Comparison of ENCODE assay signal across 12 cellular contexts in the genomic region with DNA sequence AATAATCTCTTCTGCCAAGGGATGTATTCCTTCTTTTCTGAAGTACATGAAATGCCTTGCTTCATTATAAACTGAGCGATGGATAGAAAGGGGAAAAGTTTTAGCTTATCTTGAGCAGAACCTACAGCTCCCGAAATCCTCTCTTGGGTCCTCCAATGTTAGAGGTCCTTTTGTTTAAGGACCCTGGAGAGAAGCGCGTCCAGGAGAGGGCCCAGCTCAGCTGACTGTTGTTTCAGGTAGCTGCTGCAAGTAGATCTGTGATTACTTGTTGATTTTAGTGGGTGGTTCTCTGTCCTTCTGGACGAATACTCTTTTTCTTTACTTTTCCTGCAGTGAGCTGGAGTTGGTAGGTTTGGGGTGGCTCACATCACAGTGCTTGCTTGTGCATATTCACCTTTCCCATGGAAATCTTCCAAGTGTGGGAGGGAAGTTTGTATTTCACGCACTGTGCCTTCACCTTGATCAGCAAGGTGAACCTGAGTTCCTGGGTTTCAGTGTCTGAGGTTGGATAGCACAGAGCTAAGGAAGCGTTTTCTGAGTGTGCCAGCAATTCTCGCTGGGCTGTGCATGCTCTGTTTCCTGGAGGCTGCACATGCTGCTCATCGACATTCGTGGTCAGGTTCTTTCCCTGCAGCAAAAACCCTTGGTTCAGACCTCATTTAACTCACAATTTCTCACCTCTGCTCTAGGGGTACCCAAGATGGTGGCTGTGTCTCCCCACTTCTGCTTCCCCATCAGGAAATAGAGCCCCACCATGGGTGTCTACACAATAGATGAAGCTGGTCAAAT.
A peak's percentile ranks its signal among the peaks of the same experiment; 100 is the strongest.
DNase-seq lines count a peak whose midpoint lies in the region; ATAC-seq and TF ChIP-seq lines count a peak whose summit lies in the region.
"Had no signal": no experiment of that assay in that cellular context is flagged by ENCODE, and none has a peak within 500 bp of the region (broad histone marks: within the 10 kb centered on the region; RNA-seq: fewer than 3 reads in every experiment).

No MANE protein-coding gene starts in this region.

- BruUV-seq in A673 (replicated peaks; lab: Mats Ljungman, UMichigan) = no TSS peak

- no peak overlapping the region for H3K27ac ChIP-seq in CD8-positive, alpha-beta T cell (ENCODE audit: low read depth, low read length)
- H3K27ac ChIP-seq in SK-N-MC = peak overlapping the region; percentile 45; the same call in 1 of the 2 replicates
- H3K27ac ChIP-seq in A673 (ENCODE audit: low read depth, low read length, poor library complexity, severe bottlenecking) = no peak overlapping the region
- H3K27ac ChIP-seq: upper lobe of right lung had no signal

- H3K9me3 ChIP-seq in CD8-positive, alpha-beta T cell (ENCODE audit: low read length) = peaks cover 9% of the 10 kb centered on the region
- H3K9me3 ChIP-seq in SK-N-MC (ENCODE audit: low read depth, low read length) (peaks cover 10% of the 10 kb centered on the region; the same call in 1 of the 2 replicates), A673 (ENCODE audit: low read depth, low read length, poor library complexity, severe bottlenecking) (peaks cover 11% of the 10 kb centered on the region)

- H3K36me3 Mint-ChIP-seq in CD8-positive, alpha-beta T cell = peaks cover 25% of the 10 kb centered on the region
- peaks cover 25% of the 10 kb centered on the region for H3K36me3 Mint-ChIP-seq in memory B cell

- intact Hi-C loops in CD8-positive, alpha-beta T cell (cut with DNase I, micrococcal nuclease) = no loop called here
- intact Hi-C loops in A673 (cut with micrococcal nuclease; ENCODE audit: unreplicated experiment) = no loop called here

- H3K27me3 Mint-ChIP-seq in CD8-positive, alpha-beta T cell (ENCODE audit: low read depth) = no peaks in the 10 kb centered on the region
- no peaks in the 10 kb centered on the region for H3K27me3 Mint-ChIP-seq in memory B cell

- H3K27me3 ChIP-seq in CD8-positive, alpha-beta T cell (ENCODE audit: insufficient read depth, low read length) = no peaks in the 10 kb centered on the region
- no peaks in the 10 kb centered on the region for H3K27me3 ChIP-seq in A673 (replicated peaks; ENCODE audit: insufficient read depth, low read depth, low read length, poor library complexity)
- H3K27me3 ChIP-seq: upper lobe of right lung had no signal

- no peaks in the 10 kb centered on the region for H3K36me3 ChIP-seq in CD8-positive, alpha-beta T cell (ENCODE audit: insufficient read depth, low read length)
- peaks cover 32% of the 10 kb centered on the region for H3K36me3 ChIP-seq in SK-N-MC (ENCODE audit: insufficient read depth, low read length)
- H3K36me3 ChIP-seq in A673 (ENCODE audit: insufficient read depth, low read length, poor library complexity, severe bottlenecking) = no peaks in the 10 kb centered on the region
- H3K36me3 ChIP-seq: upper lobe of right lung had no signal

- no peak overlapping the region for H3K9ac ChIP-seq in SK-N-MC (ENCODE audit: insufficient read length)

- TF ChIP-seq CTCF in CD8-positive, alpha-beta T cell (IDR thresholded peaks at IDR 0.05) = no peak
- TF ChIP-seq CTCF in A673 (conservative IDR thresholded peaks at IDR 0.05; ENCODE audit: low read depth, low read length) = no peak

- H3K4me1 Mint-ChIP-seq in CD8-positive, alpha-beta T cell (ENCODE audit: low read depth) = peaks cover 55% of the 10 kb centered on the region
- H3K4me1 Mint-ChIP-seq in memory B cell = peaks cover 44% of the 10 kb centered on the region

- peak overlapping the region; percentile 53 for H3K27ac Mint-ChIP-seq in CD8-positive, alpha-beta T cell
- peak overlapping the region; percentile 95 for H3K27ac Mint-ChIP-seq in memory B cell

- peak overlapping the region; percentile 53 for H3K4me3 Mint-ChIP-seq in CD8-positive, alpha-beta T cell
- no peak overlapping the region for H3K4me3 Mint-ChIP-seq in memory B cell

- H3K4me3 ChIP-seq in CD8-positive, alpha-beta T cell (ENCODE audit: low read depth, low read length) = no peak overlapping the region
- H3K4me3 ChIP-seq in SK-N-MC (no peak overlapping the region), A673 (ENCODE audit: low read depth, low read length, poor library complexity, severe bottlenecking) (no peak overlapping the region)
- H3K4me3 ChIP-seq: upper lobe of right lung had no signal

- DNase-seq in CD8-positive, alpha-beta T cell = peak in 3 of 7 experiments; percentile 15 to 58 (median 29)
- DNase-seq in SK-N-MC (ENCODE audit: low read depth, low spot score) (no peak), memory B cell (ENCODE audit: low spot score in 2 of 2) (no peak), A673 (ENCODE audit: low spot score) (no peak), mesenteric fat pad (ENCODE audit: low spot score) (no peak), SKM-1 (lab: John Stamatoyannopoulos, UW; ENCODE audit: unreplicated experiment) (no peak), NCI-H69 (lab: John Stamatoyannopoulos, UW) (no peak)
- DNase-seq: anterior cingulate cortex, erythroblast, NCI-H2227 treated with DMSO at 0.1 percent for 48 hours, upper lobe of right lung had no signal

- peaks cover 42% of the 10 kb centered on the region for H3K4me1 ChIP-seq in CD8-positive, alpha-beta T cell (ENCODE audit: insufficient read depth, low read length)
- peaks cover 15% of the 10 kb centered on the region for H3K4me1 ChIP-seq in A673 (ENCODE audit: insufficient read depth, low read length, poor library complexity, severe bottlenecking)

- POLR2A ChIA-PET in CD8-positive, alpha-beta T cell (lab: Charles Lee) = interaction anchor here (0.5 to 3.0 kb wide), 9 partner anchors 11 to 1195 kb away, joined by 3 to 13 read pairs (median 5); no protein-coding TSS in a partner anchor
- POLR2A ChIA-PET in A673 (lab: Charles Lee; ENCODE audit: low non-redundant PET) = no interaction called here

- H3K9me3 Mint-ChIP-seq in CD8-positive, alpha-beta T cell = peaks cover 13% of the 10 kb centered on the region
- no peaks in the 10 kb centered on the region for H3K9me3 Mint-ChIP-seq in memory B cell

- CTCF ChIA-PET in CD8-positive, alpha-beta T cell (lab: Charles Lee) = interaction anchor here (1.1 to 2.2 kb wide), 4 partner anchors 12 to 184 kb away, joined by 3 to 7 read pairs (median 3); no protein-coding TSS in a partner anchor
- CTCF ChIA-PET in A673 (lab: Charles Lee) = no interaction called here

- ATAC-seq in CD8-positive, alpha-beta T cell = peak; percentile 75
- ATAC-seq in GM19452 (IDR thresholded peaks at IDR 0.05; ENCODE audit: unreplicated experiment) (peak; percentile 43), memory B cell (ENCODE audit: low read depth) (peak; percentile 44)
- ATAC-seq: upper lobe of right lung had no signal
